Comparison of ENCODE assay signal across 15 cellular contexts in the genomic region with DNA sequence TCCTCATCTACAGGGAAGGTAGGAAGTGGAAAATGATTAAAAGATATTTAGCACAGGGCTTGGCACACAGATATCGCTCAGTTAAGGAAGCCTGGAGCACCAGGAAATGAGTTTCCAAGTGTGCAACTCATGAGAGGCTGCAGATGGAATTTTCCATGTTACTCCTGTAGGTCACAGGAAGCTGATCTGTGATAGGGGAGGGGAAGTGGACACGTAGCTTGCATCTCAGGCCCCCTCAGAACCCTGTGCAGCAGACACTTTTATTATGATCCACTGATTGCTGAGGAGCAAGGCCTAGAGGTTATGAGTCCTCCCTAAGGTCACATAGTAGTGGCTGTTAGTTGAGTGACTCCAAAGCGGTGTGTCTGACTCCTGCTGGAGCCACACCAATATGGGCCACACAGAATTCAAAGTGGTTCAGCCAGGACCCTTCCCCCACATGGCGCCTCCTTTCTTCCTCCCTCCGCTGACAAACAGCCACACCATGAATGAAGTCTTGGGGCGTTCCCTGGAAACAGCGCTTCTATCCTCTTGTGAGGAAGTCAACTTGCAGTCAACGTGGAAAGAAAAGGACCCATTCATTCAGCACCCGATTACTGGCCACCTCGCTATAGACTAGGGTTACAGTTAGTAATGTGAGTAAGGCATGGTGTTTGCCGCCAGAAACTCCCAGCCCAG. TPM values are rescaled to one million over a fixed set of nuclear protein-coding genes. Genes with fewer than 3 reads are reported as not detected.
DNase-seq lines count a peak whose midpoint lies in the region; ATAC-seq and TF ChIP-seq lines count a peak whose summit lies in the region.
"Had no signal": no experiment of that assay in that cellular context is flagged by ENCODE, and none has a peak within 500 bp of the region (broad histone marks: within the 10 kb centered on the region; RNA-seq: fewer than 3 reads in every experiment).

No MANE protein-coding gene starts in this region.

- peaks cover 11% of the 10 kb centered on the region for H3K27me3 Mint-ChIP-seq in activated T-helper 2 cell treated with anti-CD3 and anti-CD28 coated beads, Interferon-gamma antibody, Interleukin-2, Interleukin-4, amounts not matched to agents 10 μg/mL and 5 μg/mL and 100 μg/mL, durations not matched to agents 14 hours and 24 hours and 36 hours (ENCODE audit: low read depth)

- H2BK5ac ChIP-seq in mesenchymal stem cell (ENCODE audit: low read depth, low read length, poor library complexity, severe bottlenecking): no peak overlapping the region

- H3K27ac Mint-ChIP-seq in activated T-helper 2 cell treated with anti-CD3 and anti-CD28 coated beads, Interferon-gamma antibody, Interleukin-2, Interleukin-4, amounts not matched to agents 10 μg/mL and 5 μg/mL and 100 μg/mL, durations not matched to agents 14 hours and 24 hours and 36 hours: no peak overlapping the region
- H3K27ac Mint-ChIP-seq: activated naive CD8-positive, alpha-beta T cell treated with anti-CD3 and anti-CD28 coated beads for 36 hours; CD8-positive, alpha-beta T cell had no signal

- DNase-seq in body of pancreas (no peak), cardiac septum (ENCODE audit: low spot score) (peak; percentile 81), mesenchymal stem cell (no peak), amygdala (lab: John Stamatoyannopoulos, UW) (no peak), tibial artery (no peak)
- no peak for DNase-seq in activated T-helper 2 cell treated with anti-CD3 and anti-CD28 coated beads, Interferon-gamma antibody, Interleukin-2, Interleukin-4, amounts not matched to agents 10 μg/mL and 5 μg/mL and 100 μg/mL, durations not matched to agents 14 hours and 24 hours and 36 hours (ENCODE audit: low spot score)
- DNase-seq: activated CD8-positive, alpha-beta memory T cell treated with anti-CD3 and anti-CD28 coated beads for 24 hours; activated naive CD8-positive, alpha-beta T cell treated with anti-CD3 and anti-CD28 coated beads for 36 hours; CD8-positive, alpha-beta T cell; GF-D8; islet precursor cell; NCI-H1436; NCI-H524 treated with DMSO at 0.1 percent for 48 hours had no signal

- H3K4me2 ChIP-seq in mesenchymal stem cell (ENCODE audit: low read length, poor library complexity, severe bottlenecking): no peak overlapping the region

- intact Hi-C loops in body of pancreas (cut with DNase I) (no loop called here), cardiac septum (cut with DNase I) (loop anchor here (2.0 to 10.0 kb wide), 2 partner anchors 26 to 130 kb away; no protein-coding TSS in a partner anchor), tibial artery (cut with DNase I; ENCODE audit: low total_unique reads) (no loop called here)
- intact Hi-C loops in activated T-helper 2 cell treated with anti-CD3 and anti-CD28 coated beads, Interferon-gamma antibody, Interleukin-2, Interleukin-4, amounts not matched to agents 10 μg/mL and 5 μg/mL and 100 μg/mL, durations not matched to agents 14 hours and 24 hours and 36 hours (cut with micrococcal nuclease): no loop called here

- H3K27ac ChIP-seq in body of pancreas (peak overlapping the region in 2 of 4 donors; percentile 2 to 5), mesenchymal stem cell (ENCODE audit: low read length, poor library complexity, severe bottlenecking) (peak overlapping the region; percentile 35), subcutaneous abdominal adipose tissue (ENCODE audit: low read depth, low read length) (peak overlapping the region; percentile 60), tibial artery (no peak overlapping the region)
- H3K27ac ChIP-seq: thoracic aorta had no signal

- H3K4ac ChIP-seq in mesenchymal stem cell (ENCODE audit: low read depth in 1 of 2, low read length in 2 of 2): no peak overlapping the region

- H3K14ac ChIP-seq in mesenchymal stem cell (ENCODE audit: low read length in 2 of 2): no peak overlapping the region

- H2AFZ ChIP-seq in mesenchymal stem cell (ENCODE audit: low read depth, low read length): no peak overlapping the region

- no peak overlapping the region for H2BK120ac ChIP-seq in mesenchymal stem cell (ENCODE audit: low read depth, low read length)

- peaks cover 27% of the 10 kb centered on the region for H3K79me1 ChIP-seq in mesenchymal stem cell (replicated peaks; ENCODE audit: low read length, poor library complexity, severe bottlenecking)

- no peak for TF ChIP-seq POLR2A in body of pancreas (IDR thresholded peaks at IDR 0.05)

- WGBS in body of pancreas, 2 donors: 81 to 84% methylated on average over 11 of the region's 11 CpGs
- WGBS in mesenchymal stem cell: 87% methylated on average over 11 of the region's 11 CpGs

- H3K4me1 ChIP-seq in body of pancreas: no peaks in the 10 kb centered on the region
- peaks cover 26% of the 10 kb centered on the region for H3K4me1 ChIP-seq in mesenchymal stem cell (ENCODE audit: control insufficient read depth, insufficient read depth, low read depth, low read length)
- peaks cover 0 to 35% (median 7%) of the 10 kb centered on the region in 5 donors for H3K4me1 ChIP-seq in subcutaneous abdominal adipose tissue (ENCODE audit: control insufficient read depth in 5 of 5, insufficient read depth in 5 of 5, low read length in 5 of 5)
- H3K4me1 ChIP-seq in tibial artery: no peaks in the 10 kb centered on the region

- H3K36me3 ChIP-seq in body of pancreas (replicated peaks in 1 of 2; ENCODE audit: insufficient read depth in 1 of 2, low read depth in 2 of 2) (no peaks in the 10 kb centered on the region), mesenchymal stem cell (ENCODE audit: control insufficient read depth in 1 of 2, insufficient read depth in 2 of 2, low read depth in 1 of 2, low read length in 2 of 2) (peaks cover 0 to 18% of the 10 kb centered on the region in 2 experiments), subcutaneous abdominal adipose tissue (ENCODE audit: control insufficient read depth in 5 of 5, insufficient read depth in 5 of 5, low read length in 5 of 5) (no peaks in the 10 kb centered on the region), tibial artery (no peaks in the 10 kb centered on the region)
- H3K36me3 ChIP-seq: thoracic aorta had no signal

- no peak overlapping the region for H3K18ac ChIP-seq in mesenchymal stem cell (ENCODE audit: low read depth in 1 of 2, low read length in 2 of 2)

- no peak overlapping the region for H3K9ac ChIP-seq in mesenchymal stem cell (ENCODE audit: low read length)
- no peak overlapping the region for H3K9ac ChIP-seq in subcutaneous abdominal adipose tissue (ENCODE audit: low read length in 5 of 5)

- H2AK5ac ChIP-seq in mesenchymal stem cell (ENCODE audit: low read length, severe bottlenecking): peak overlapping the region; percentile 7

- H4K91ac ChIP-seq in mesenchymal stem cell (ENCODE audit: low read length): no peak overlapping the region

- peak; percentile 58 for ATAC-seq in body of pancreas
- ATAC-seq: CD8-positive, alpha-beta T cell had no signal

- no peak overlapping the region for H2BK12ac ChIP-seq in mesenchymal stem cell (ENCODE audit: low read length in 2 of 2)

- no peaks in the 10 kb centered on the region for H3K9me3 Mint-ChIP-seq in activated T-helper 2 cell treated with anti-CD3 and anti-CD28 coated beads, Interferon-gamma antibody, Interleukin-2, Interleukin-4, amounts not matched to agents 10 μg/mL and 5 μg/mL and 100 μg/mL, durations not matched to agents 14 hours and 24 hours and 36 hours
- H3K9me3 Mint-ChIP-seq: activated naive CD8-positive, alpha-beta T cell treated with anti-CD3 and anti-CD28 coated beads for 36 hours; CD8-positive, alpha-beta T cell had no signal

- TF ChIP-seq CTCF in body of pancreas (IDR thresholded peaks at IDR 0.05) (no peak), tibial artery (IDR thresholded peaks at IDR 0.05) (no peak)

- H3K4me1 Mint-ChIP-seq in activated T-helper 2 cell treated with anti-CD3 and anti-CD28 coated beads, Interferon-gamma antibody, Interleukin-2, Interleukin-4, amounts not matched to agents 10 μg/mL and 5 μg/mL and 100 μg/mL, durations not matched to agents 14 hours and 24 hours and 36 hours (ENCODE audit: low read depth): no peaks in the 10 kb centered on the region
- H3K4me1 Mint-ChIP-seq: activated naive CD8-positive, alpha-beta T cell treated with anti-CD3 and anti-CD28 coated beads for 36 hours had no signal

- H3K27me3 ChIP-seq in body of pancreas (no peaks in the 10 kb centered on the region), mesenchymal stem cell (ENCODE audit: control insufficient read depth in 1 of 2, insufficient read depth in 1 of 2, low read length in 2 of 2) (peaks cover 0 to 29% of the 10 kb centered on the region in 2 experiments), subcutaneous abdominal adipose tissue (ENCODE audit: control insufficient read depth in 5 of 5, insufficient read depth in 4 of 5, low read length in 5 of 5) (no peaks in the 10 kb centered on the region), tibial artery (no peaks in the 10 kb centered on the region)

- no peak overlapping the region for H3K4me3 Mint-ChIP-seq in activated T-helper 2 cell treated with anti-CD3 and anti-CD28 coated beads, Interferon-gamma antibody, Interleukin-2, Interleukin-4, amounts not matched to agents 10 μg/mL and 5 μg/mL and 100 μg/mL, durations not matched to agents 14 hours and 24 hours and 36 hours (ENCODE audit: low read depth)
- H3K4me3 Mint-ChIP-seq: activated naive CD8-positive, alpha-beta T cell treated with anti-CD3 and anti-CD28 coated beads for 36 hours; CD8-positive, alpha-beta T cell had no signal

- no peaks in the 10 kb centered on the region for H3K36me3 Mint-ChIP-seq in activated T-helper 2 cell treated with anti-CD3 and anti-CD28 coated beads, Interferon-gamma antibody, Interleukin-2, Interleukin-4, amounts not matched to agents 10 μg/mL and 5 μg/mL and 100 μg/mL, durations not matched to agents 14 hours and 24 hours and 36 hours (ENCODE audit: low read depth)
- H3K36me3 Mint-ChIP-seq: activated naive CD8-positive, alpha-beta T cell treated with anti-CD3 and anti-CD28 coated beads for 36 hours; CD8-positive, alpha-beta T cell had no signal

- H3K4me3 ChIP-seq in body of pancreas (no peak overlapping the region), mesenchymal stem cell (ENCODE audit: insufficient read depth in 1 of 2, low read depth in 1 of 2, low read length in 2 of 2) (no peak overlapping the region), subcutaneous abdominal adipose tissue (ENCODE audit: low read depth in 1 of 5, low read length in 5 of 5) (no peak overlapping the region), tibial artery (no peak overlapping the region)
- H3K4me3 ChIP-seq: thoracic aorta had no signal

- H4K8ac ChIP-seq in mesenchymal stem cell (ENCODE audit: low read length): no peak overlapping the region

- no peak overlapping the region for H2BK15ac ChIP-seq in mesenchymal stem cell (ENCODE audit: low read depth, poor library complexity, severe bottlenecking)

- H3K9me3 ChIP-seq in body of pancreas (no peaks in the 10 kb centered on the region), mesenchymal stem cell (ENCODE audit: control insufficient read depth, low read length) (no peaks in the 10 kb centered on the region), subcutaneous abdominal adipose tissue (ENCODE audit: control insufficient read depth in 5 of 5, low read length in 5 of 5) (no peaks in the 10 kb centered on the region), tibial artery (no peaks in the 10 kb centered on the region)
- H3K9me3 ChIP-seq: thoracic aorta had no signal

- H3K23ac ChIP-seq in mesenchymal stem cell (ENCODE audit: low read length in 2 of 2): no peak overlapping the region

RNA-seq across cellular contexts. Expression of gene DYSF, which starts 21.5 kb away (rescaled TPM):
- total RNA-seq in body of pancreas (10 to 100 TPM in 1 of 2 donors, 1 to 10 TPM in 1; 3.1 to 10.9 TPM), cardiac septum (82.8 TPM)
- polyA plus RNA-seq in mesenchymal stem cell (2013, experiment 1 of 2): 0.33 TPM
- 0.37 TPM for polyA plus RNA-seq in mesenchymal stem cell (2013, experiment 2 of 2)
- 0.05 TPM in 1 of 2 replicates, not detected in the other for total RNA-seq in activated T-helper 2 cell treated with anti-CD3 and anti-CD28 coated beads, Interferon-gamma antibody, Interleukin-2, Interleukin-4, amounts not matched to agents 10 μg/mL and 5 μg/mL and 100 μg/mL, durations not matched to agents 14 hours and 24 hours and 36 hours

Comparison
In these comparisons a context has a peak if more than half of its experiments do, and no peak if none do; other contexts are left out.
1. H3K27ac ChIP-seq: peak in mesenchymal stem cell (single experiment) and subcutaneous abdominal adipose tissue (single experiment); none in tibial artery (0 of 2).